16 cellular contexts compared by ENCODE assay signal in genomic region chr16:12063435-12063834, GRCh38.
A peak's percentile ranks its signal among the peaks of the same experiment; 100 is the strongest.
DNase-seq lines count a peak whose midpoint lies in the region; ATAC-seq and TF ChIP-seq lines count a peak whose summit lies in the region.
"Had no signal": no experiment of that assay in that cellular context is flagged by ENCODE, and none has a peak within 500 bp of the region (broad histone marks: within the 10 kb centered on the region; RNA-seq: fewer than 3 reads in every experiment).

No MANE protein-coding gene starts in this region.

- H2BK120ac ChIP-seq in IMR-90 (ENCODE audit: low read depth, low read length), result no peak overlapping the region

- dilution Hi-C loops in IMR-90 (cut with HindIII; ENCODE audit: low sequenced_read_pairs, unreplicated experiment), result no loop called here

- peaks cover 65% of the 10 kb centered on the region for H3K79me2 ChIP-seq in MM.1S (ENCODE audit: low read length)

- BruUV-seq in IMR-90 (replicated peaks; lab: Mats Ljungman, UMichigan), result no TSS peak

- H4K5ac ChIP-seq in IMR-90 (ENCODE audit: low read depth, low read length), result no peak overlapping the region

- H3K27me3 Mint-ChIP-seq in dendritic cell treated with granulocyte-macrophage colony-stimulating factor and Interleukin-4, amounts not matched to agents 40 ng/mL and 50 ng/mL, for 4 days, result no peaks in the 10 kb centered on the region
- H3K27me3 Mint-ChIP-seq: CD8-positive, alpha-beta memory T cell had no signal

- H3K9me3 ChIP-seq in IMR-90 (ENCODE audit: control insufficient read depth, insufficient read depth, low read length), result no peaks in the 10 kb centered on the region
- H3K9me3 ChIP-seq in lower lobe of right lung, result no peaks in the 10 kb centered on the region
- H3K9me3 ChIP-seq in thoracic aorta, result no peaks in the 10 kb centered on the region
- H3K9me3 ChIP-seq in MM.1S (replicated peaks; ENCODE audit: insufficient read depth, low read length), result no peaks in the 10 kb centered on the region
- H3K9me3 ChIP-seq: BE2C, SJSA1 had no signal

- no peak overlapping the region for H3K4me2 ChIP-seq in IMR-90 (ENCODE audit: low read depth, low read length)
- H3K4me2 ChIP-seq in MM.1S (ENCODE audit: low read depth, low read length), result no peak overlapping the region

- POLR2A ChIA-PET in IMR-90 (lab: Charles Lee; ENCODE audit: unreplicated experiment), result no interaction called here

- no peaks in the 10 kb centered on the region for H3K27me3 ChIP-seq in IMR-90 (ENCODE audit: control insufficient read depth, insufficient read depth, low read length)
- no peaks in the 10 kb centered on the region for H3K27me3 ChIP-seq in lower lobe of right lung (ENCODE audit: low read depth)
- no peaks in the 10 kb centered on the region for H3K27me3 ChIP-seq in thoracic aorta (replicated peaks; ENCODE audit: insufficient read depth)
- no peaks in the 10 kb centered on the region for H3K27me3 ChIP-seq in MM.1S (replicated peaks; ENCODE audit: insufficient read depth, low read length)
- H3K27me3 ChIP-seq: BE2C, SJSA1 had no signal

- H3K4me3 Mint-ChIP-seq in dendritic cell treated with granulocyte-macrophage colony-stimulating factor and Interleukin-4, amounts not matched to agents 40 ng/mL and 50 ng/mL, for 4 days, result no peak overlapping the region
- H3K4me3 Mint-ChIP-seq: CD8-positive, alpha-beta memory T cell had no signal

- H3F3A ChIP-seq in MM.1S (ENCODE audit: insufficient read depth, low read length), result peaks cover 5% of the 10 kb centered on the region; the same call in 1 of the 2 replicates

- H2BK20ac ChIP-seq in IMR-90 (ENCODE audit: low read depth, low read length), result no peak overlapping the region

- peak overlapping the region; percentile 19 for H2AFZ ChIP-seq in IMR-90 (replicated peaks; ENCODE audit: low read length, poor library complexity)
- no peak overlapping the region for H2AFZ ChIP-seq in MM.1S (ENCODE audit: low read length)
- H2AFZ ChIP-seq: GM23248 had no signal

- H3K14ac ChIP-seq in IMR-90 (replicated peaks; ENCODE audit: low read depth, low read length), result no peak overlapping the region

- in situ Hi-C loops in IMR-90 (cut with MboI; ENCODE audit: low sequenced_read_pairs), result no loop called here

- CTCF ChIA-PET in IMR-90 (lab: Yijun Ruan, JAX), result no interaction called here

- H3K79me1 ChIP-seq in IMR-90 (ENCODE audit: low read depth in 1 of 2, low read length in 2 of 2), result peaks cover 0 to 33% of the 10 kb centered on the region in 2 experiments; a peak in 1 of 4 replicates

- H3K56ac ChIP-seq in IMR-90 (ENCODE audit: extremely low read depth, insufficient read depth, low read length), result no peak overlapping the region

- H3K4ac ChIP-seq in IMR-90 (ENCODE audit: low read depth, low read length), result peak overlapping the region; percentile 16; the same call in 1 of the 2 replicates

- H2BK5ac ChIP-seq in IMR-90 (ENCODE audit: low read depth, low read length, poor library complexity, severe bottlenecking), result no peak overlapping the region

- H3K27ac Mint-ChIP-seq in dendritic cell treated with granulocyte-macrophage colony-stimulating factor and Interleukin-4, amounts not matched to agents 40 ng/mL and 50 ng/mL, for 4 days, result peak overlapping the region; percentile 85

- H3K18ac ChIP-seq in IMR-90 (ENCODE audit: low read depth, low read length), result no peak overlapping the region

- H4K91ac ChIP-seq in IMR-90 (ENCODE audit: insufficient read depth, low read depth, low read length), result no peak overlapping the region; the same call in 1 of the 2 replicates

- TF ChIP-seq CTCF in IMR-90 (conservative IDR thresholded peaks at IDR 0.05; ENCODE audit: low read depth, low read length) (no peak), lower lobe of right lung (IDR thresholded peaks at IDR 0.05) (no peak), thoracic aorta (IDR thresholded peaks at IDR 0.05) (no peak), MM.1S (IDR thresholded peaks at IDR 0.05; ENCODE audit: low read length) (no peak)

- H3K9me3 Mint-ChIP-seq in dendritic cell treated with granulocyte-macrophage colony-stimulating factor and Interleukin-4, amounts not matched to agents 40 ng/mL and 50 ng/mL, for 4 days, result no peaks in the 10 kb centered on the region
- H3K9me3 Mint-ChIP-seq: CD8-positive, alpha-beta memory T cell had no signal

- H3K36me3 ChIP-seq in IMR-90 (ENCODE audit: control insufficient read depth, insufficient read depth, low read length) (no peaks in the 10 kb centered on the region; the same call in 1 of the 2 replicates), lower lobe of right lung (peaks cover 9% of the 10 kb centered on the region), thoracic aorta (no peaks in the 10 kb centered on the region), MM.1S (replicated peaks; ENCODE audit: insufficient read depth, low read length) (no peaks in the 10 kb centered on the region)
- H3K36me3 ChIP-seq: BE2C, SJSA1 had no signal

- WGBS in IMR-90 (ENCODE audit: extremely low coverage in 2 of 2, insufficient read length in 1 of 2), 2 experiments, result 92% methylated on average over 2 of the region's 9 CpGs; no CpG with 5 or more reads in 1 of the 2 experiments

- H3K4me1 ChIP-seq in IMR-90 (ENCODE audit: control insufficient read depth, insufficient read depth, low read length) (peaks cover 10% of the 10 kb centered on the region), lower lobe of right lung (peaks cover 26% of the 10 kb centered on the region), thoracic aorta (ENCODE audit: control insufficient read depth in 1 of 2, low read depth in 2 of 2) (peaks cover 14 to 42% of the 10 kb centered on the region in 2 donors), MM.1S (ENCODE audit: low read length) (no peaks in the 10 kb centered on the region)
- H3K4me1 ChIP-seq: BE2C had no signal

- intact Hi-C loops in IMR-90 (cut with micrococcal nuclease), result loop anchor here (10.0 kb wide), 1 partner anchor 669 kb away; no protein-coding TSS in a partner anchor
- intact Hi-C loops in dendritic cell treated with granulocyte-macrophage colony-stimulating factor and Interleukin-4, amounts not matched to agents 40 ng/mL and 50 ng/mL, for 4 days (cut with micrococcal nuclease), result loop anchor here (2.0 kb wide), 2 partner anchors 53 to 87 kb away; partner anchors contain the start of gene SNX29
- intact Hi-C loops in lower lobe of right lung (cut with DNase I), result no loop called here

- TF ChIP-seq POLR2A in IMR-90 (IDR thresholded peaks at IDR 0.05; ENCODE audit: low read depth, low read length), result no peak

- peaks cover 25% of the 10 kb centered on the region for H3K9me1 ChIP-seq in IMR-90 (ENCODE audit: insufficient read depth, low read length)

- no peak overlapping the region for H3K27ac ChIP-seq in IMR-90 (ENCODE audit: insufficient read depth, low read length)
- H3K27ac ChIP-seq in lower lobe of right lung, result peak overlapping the region; percentile 80
- peak overlapping the region; percentile 93 to 95 for H3K27ac ChIP-seq in thoracic aorta
- no peak overlapping the region for H3K27ac ChIP-seq in MM.1S (ENCODE audit: low read length)
- H3K27ac ChIP-seq: SJSA1 had no signal

- TF ChIP-seq RAD21 in IMR-90 (IDR thresholded peaks at IDR 0.05; ENCODE audit: low read length), result no peak

- H4K20me1 ChIP-seq in IMR-90 (ENCODE audit: insufficient read depth, low read length) (peaks cover 4% of the 10 kb centered on the region), MM.1S (ENCODE audit: insufficient read depth, low read length) (no peaks in the 10 kb centered on the region)

- DNase-seq in IMR-90 (no peak), lower lobe of right lung (peak; percentile 22), thoracic aorta (ENCODE audit: low spot score) (no peak), MM.1S (no peak), NCI-H1417 treated with DMSO at 0.1 percent for 48 hours (lab: John Stamatoyannopoulos, UW) (no peak), SIG-M5 (lab: John Stamatoyannopoulos, UW) (no peak)
- DNase-seq: BE2C; CD8-positive, alpha-beta memory T cell; MV-4-11; NCI-H1436 treated with DMSO at 0.1 percent for 48 hours; NCI-H2081; NCI-H510A treated with DMSO at 0.1 percent for 48 hours had no signal

- ATAC-seq in IMR-90 (ENCODE audit: low read depth), result no peak
- ATAC-seq in lower lobe of right lung, result no peak
- no peak for ATAC-seq in thoracic aorta (ENCODE audit: insufficient number of reproducible peaks, low FRiP score, low read depth)
- ATAC-seq in HG02870 (IDR thresholded peaks at IDR 0.05; ENCODE audit: unreplicated experiment), result no peak

- H3K9me2 ChIP-seq in MM.1S (replicated peaks; ENCODE audit: insufficient read depth, low read length), result no peaks in the 10 kb centered on the region

- H3K4me3 ChIP-seq in IMR-90 (ENCODE audit: insufficient read depth, low read depth, low read length) (no peak overlapping the region), lower lobe of right lung (no peak overlapping the region), thoracic aorta (no peak overlapping the region), MM.1S (ENCODE audit: low read length) (no peak overlapping the region)
- H3K4me3 ChIP-seq: GM23248, SJSA1 had no signal

- H3K23ac ChIP-seq in IMR-90 (ENCODE audit: low read depth, low read length), result no peak overlapping the region; the same call in 1 of the 2 replicates

- no peak overlapping the region for H2BK15ac ChIP-seq in IMR-90 (ENCODE audit: low read depth, low read length)

- H3K4me1 Mint-ChIP-seq in dendritic cell treated with granulocyte-macrophage colony-stimulating factor and Interleukin-4, amounts not matched to agents 40 ng/mL and 50 ng/mL, for 4 days (ENCODE audit: low read depth), result peaks cover 71% of the 10 kb centered on the region

- no peak overlapping the region for H2AK9ac ChIP-seq in IMR-90 (replicated peaks; ENCODE audit: low read depth, low read length, poor library complexity)

- no peak overlapping the region for H4K8ac ChIP-seq in IMR-90 (ENCODE audit: low read depth in 2 of 2, low read length in 2 of 2)

- H3K9ac ChIP-seq in IMR-90 (ENCODE audit: low read depth, low read length) (no peak overlapping the region), MM.1S (ENCODE audit: low read length) (no peak overlapping the region)

- peaks cover 82% of the 10 kb centered on the region for H3K36me3 Mint-ChIP-seq in dendritic cell treated with granulocyte-macrophage colony-stimulating factor and Interleukin-4, amounts not matched to agents 40 ng/mL and 50 ng/mL, for 4 days (ENCODE audit: low read depth)

- H2AK5ac ChIP-seq in IMR-90 (ENCODE audit: low read depth, low read length), result peak overlapping the region; percentile 71; the same call in 1 of the 2 replicates

TF ChIP-seq in IMR-90, 13 proteins besides CTCF, POLR2A, EP300 and RAD21 (continues in another document):
- TF ChIP-seq CEBPB (IDR thresholded peaks at IDR 0.05; ENCODE audit: low read depth, low read length) (no peak), FOS (IDR thresholded peaks at IDR 0.05; ENCODE audit: low read depth, low read length) (no peak), MAZ (IDR thresholded peaks at IDR 0.05; ENCODE audit: borderline replicate concordance, low read depth, low read length) (no peak), NFE2L2 (IDR thresholded peaks at IDR 0.05; ENCODE audit: low read depth, low read length) (no peak)

Comparison
In these comparisons a context has a peak if more than half of its experiments do, and no peak if none do; other contexts are left out.
1. H3K27ac ChIP-seq: peak in lower lobe of right lung (single experiment) and thoracic aorta (2 of 2); none in IMR-90 (single experiment) and MM.1S (single experiment).